Comparison of ENCODE assay signal across 18 cellular contexts in genomic region chr9:89548210-89548609, GRCh38. TPM values are rescaled to one million over a fixed set of nuclear protein-coding genes. Genes with fewer than 3 reads are reported as not detected.
DNase-seq lines count a peak whose midpoint lies in the region; FAIRE-seq and TF ChIP-seq lines count a peak whose summit lies in the region.
"Had no signal": no experiment of that assay in that cellular context is flagged by ENCODE, and none has a peak within 500 bp of the region (broad histone marks: within the 10 kb centered on the region; RNA-seq: fewer than 3 reads in every experiment).

No MANE protein-coding gene starts in this region.

- intact Hi-C loops in CD4-positive, alpha-beta memory T cell (cut with micrococcal nuclease): no loop called here

- no peaks in the 10 kb centered on the region for H3K4me1 ChIP-seq in endodermal cell (ENCODE audit: control insufficient read depth, insufficient read depth, low read length)
- H3K4me1 ChIP-seq in neutrophil (ENCODE audit: control insufficient read depth in 1 of 2, insufficient read depth in 1 of 2, low read depth in 1 of 2, low read length in 1 of 2): peaks cover 29 to 31% of the 10 kb centered on the region in 2 experiments
- peaks cover 18% of the 10 kb centered on the region for H3K4me1 ChIP-seq in CD4-positive, alpha-beta memory T cell (ENCODE audit: insufficient read depth, low read length)
- H3K4me1 ChIP-seq: HAP-1, Peyer's patch had no signal

- no peak overlapping the region for H3K4me3 Mint-ChIP-seq in activated naive CD4-positive, alpha-beta T cell treated with anti-CD3 and anti-CD28 coated beads, Interleukin-2, amount 10 ng/mL, durations not matched to agents 7 days and 5 days
- H3K4me3 Mint-ChIP-seq in endodermal cell: no peak overlapping the region
- peak overlapping the region in 2 of 8 donors; percentile 8 to 31 for H3K4me3 Mint-ChIP-seq in CD4-positive, alpha-beta memory T cell
- H3K4me3 Mint-ChIP-seq: CD8-positive, alpha-beta memory T cell had no signal

- H3K27me3 ChIP-seq in endodermal cell (ENCODE audit: control insufficient read depth, insufficient read depth, low read length, poor library complexity, severe bottlenecking): no peaks in the 10 kb centered on the region
- no peaks in the 10 kb centered on the region for H3K27me3 ChIP-seq in neutrophil
- no peaks in the 10 kb centered on the region for H3K27me3 ChIP-seq in H7 (ENCODE audit: control insufficient read depth, insufficient read depth, low read length)
- no peaks in the 10 kb centered on the region for H3K27me3 ChIP-seq in CD4-positive, alpha-beta memory T cell (ENCODE audit: insufficient read depth, low read length)
- H3K27me3 ChIP-seq: Peyer's patch, transverse colon had no signal

- TF ChIP-seq CTCF in RWPE1 (conservative IDR thresholded peaks at IDR 0.05; ENCODE audit: low read depth) (no peak), endodermal cell (conservative IDR thresholded peaks at IDR 0.05) (no peak), neutrophil (IDR thresholded peaks at IDR 0.05) (no peak)

- 90% methylated on average over 6 to 7 of the region's 7 CpGs for WGBS in endodermal cell (ENCODE audit: insufficient coverage in 1 of 2, insufficient read length in 1 of 2), 2 experiments

- H3K9me3 ChIP-seq in endodermal cell (ENCODE audit: control insufficient read depth, low read length) (peaks cover 13% of the 10 kb centered on the region), neutrophil (no peaks in the 10 kb centered on the region)
- H3K9me3 ChIP-seq in CD4-positive, alpha-beta memory T cell (ENCODE audit: control insufficient read depth in 1 of 2, low read length in 2 of 2): no peaks in the 10 kb centered on the region
- H3K9me3 ChIP-seq: HAP-1, Peyer's patch had no signal

- H3K36me3 Mint-ChIP-seq in activated naive CD4-positive, alpha-beta T cell treated with anti-CD3 and anti-CD28 coated beads, Interleukin-2, amount 10 ng/mL, durations not matched to agents 7 days and 5 days: peaks cover 13% of the 10 kb centered on the region
- no peaks in the 10 kb centered on the region for H3K36me3 Mint-ChIP-seq in endodermal cell (ENCODE audit: low read depth)
- H3K36me3 Mint-ChIP-seq in CD4-positive, alpha-beta memory T cell: peaks cover 4 to 12% of the 10 kb centered on the region in 2 donors

- H3K4me3 ChIP-seq in endodermal cell (ENCODE audit: low read length) (no peak overlapping the region), neutrophil (ENCODE audit: low read depth in 1 of 2, low read length in 1 of 2) (no peak overlapping the region), H7 (ENCODE audit: insufficient read depth, low read depth, low read length) (no peak overlapping the region)
- H3K4me3 ChIP-seq in CD4-positive, alpha-beta memory T cell (ENCODE audit: low read length in 2 of 2): no peak overlapping the region
- H3K4me3 ChIP-seq: HAP-1, mucosa of descending colon, Peyer's patch, skin epidermis, transverse colon had no signal

- peaks cover 15% of the 10 kb centered on the region for H3K9me3 Mint-ChIP-seq in activated naive CD4-positive, alpha-beta T cell treated with anti-CD3 and anti-CD28 coated beads, Interleukin-2, amount 10 ng/mL, durations not matched to agents 7 days and 5 days
- peaks cover 18% of the 10 kb centered on the region for H3K9me3 Mint-ChIP-seq in endodermal cell
- H3K9me3 Mint-ChIP-seq in CD4-positive, alpha-beta memory T cell: peaks cover 2 to 15% (median 10%) of the 10 kb centered on the region in 8 donors

- FAIRE-seq in urothelium cell line (lab: Jason Lieb, UNC): no peak

- POLR2A ChIA-PET in RWPE1 (lab: Yijun Ruan, JAX; ENCODE audit: low non-redundant PET): no interaction called here
- POLR2A ChIA-PET in CD4-positive, alpha-beta memory T cell (lab: Charles Lee; ENCODE audit: partially characterized antibody): interaction anchor here (0.7 to 4.2 kb wide), 44 partner anchors 10 to 238 kb away, joined by 3 to 46 read pairs (median 6); partner anchors contain the start of genes CKS2, SECISBP2 and SEMA4D

- peaks cover 25% of the 10 kb centered on the region for H3K27me3 Mint-ChIP-seq in activated naive CD4-positive, alpha-beta T cell treated with anti-CD3 and anti-CD28 coated beads, Interleukin-2, amount 10 ng/mL, durations not matched to agents 7 days and 5 days
- H3K27me3 Mint-ChIP-seq in endodermal cell (ENCODE audit: insufficient read depth): peaks cover 1% of the 10 kb centered on the region
- H3K27me3 Mint-ChIP-seq in CD4-positive, alpha-beta memory T cell: no peaks in the 10 kb centered on the region
- H3K27me3 Mint-ChIP-seq: CD8-positive, alpha-beta memory T cell had no signal

- H3K27ac ChIP-seq in RWPE1: peak overlapping the region; percentile 76
- no peak overlapping the region for H3K27ac ChIP-seq in endodermal cell (ENCODE audit: low read depth, low read length)
- H3K27ac ChIP-seq in neutrophil: peak overlapping the region; percentile 42
- no peak overlapping the region for H3K27ac ChIP-seq in CD4-positive, alpha-beta memory T cell (ENCODE audit: low read depth, low read length)
- H3K27ac ChIP-seq: Peyer's patch, transverse colon had no signal

- H3K36me3 ChIP-seq in endodermal cell (ENCODE audit: control insufficient read depth, insufficient read depth, low read length): no peaks in the 10 kb centered on the region
- H3K36me3 ChIP-seq in neutrophil: no peaks in the 10 kb centered on the region
- H3K36me3 ChIP-seq in H7 (replicated peaks; ENCODE audit: control insufficient read depth, insufficient read depth, low read length): no peaks in the 10 kb centered on the region
- no peaks in the 10 kb centered on the region for H3K36me3 ChIP-seq in CD4-positive, alpha-beta memory T cell (ENCODE audit: insufficient read depth, low read length)
- H3K36me3 ChIP-seq: HAP-1, Peyer's patch, transverse colon had no signal

- H3K27ac Mint-ChIP-seq in activated naive CD4-positive, alpha-beta T cell treated with anti-CD3 and anti-CD28 coated beads, Interleukin-2, amount 10 ng/mL, durations not matched to agents 7 days and 5 days: peak overlapping the region; percentile 54
- H3K27ac Mint-ChIP-seq in endodermal cell: no peak overlapping the region
- H3K27ac Mint-ChIP-seq in CD4-positive, alpha-beta memory T cell: peak overlapping the region in 3 of 7 donors; percentile 37 to 66 (median 53)

- H3K4me1 Mint-ChIP-seq in activated naive CD4-positive, alpha-beta T cell treated with anti-CD3 and anti-CD28 coated beads, Interleukin-2, amount 10 ng/mL, durations not matched to agents 7 days and 5 days: peaks cover 25% of the 10 kb centered on the region
- peaks cover 8% of the 10 kb centered on the region for H3K4me1 Mint-ChIP-seq in endodermal cell
- H3K4me1 Mint-ChIP-seq in CD4-positive, alpha-beta memory T cell: peaks cover 11 to 22% (median 16%) of the 10 kb centered on the region in 4 donors

- no peak overlapping the region for H3K9ac ChIP-seq in endodermal cell (ENCODE audit: extremely low read depth, low read length, poor library complexity, severe bottlenecking)

- DNase-seq in activated naive CD4-positive, alpha-beta T cell treated with anti-CD3 and anti-CD28 coated beads, Interleukin-2, amount 10 ng/mL, durations not matched to agents 7 days and 5 days: no peak
- no peak for DNase-seq in activated naive CD4-positive, alpha-beta T cell (lab: John Stamatoyannopoulos, UW)
- DNase-seq in RWPE1 (ENCODE audit: low spot score) (peak; percentile 46), endodermal cell (peak; percentile 17), urothelium cell line (ENCODE audit: low spot score) (no peak), H7 (no peak)
- no peak for DNase-seq in CD4-positive, alpha-beta memory T cell
- DNase-seq: activated CD4-positive, CD25-positive, alpha-beta regulatory T cell treated with anti-CD3 and anti-CD28 coated beads, Interleukin-2, amount 50 U/mL, for 72 hours; CD8-positive, alpha-beta memory T cell; cortex of kidney; mucosa of descending colon; NCI-H1092; Peyer's patch; stimulated activated CD4-positive, alpha-beta T cell treated with anti-CD3 and anti-CD28 coated beads, Interleukin-2, amount 100 ng/mL, for 24 hours; transverse colon had no signal

- CTCF ChIA-PET in activated naive CD4-positive, alpha-beta T cell treated with anti-CD3 and anti-CD28 coated beads, Interleukin-2, amount 10 ng/mL, durations not matched to agents 7 days and 5 days (lab: Charles Lee): interaction anchor here (0.7 to 4.5 kb wide), 49 partner anchors 9 to 364 kb away, joined by 3 to 70 read pairs (median 5); no protein-coding TSS in a partner anchor
- CTCF ChIA-PET in RWPE1 (lab: Yijun Ruan, JAX): interaction anchor here (0.6 to 2.6 kb wide), 32 partner anchors 9 to 593 kb away, joined by 3 to 18 read pairs (median 4); no protein-coding TSS in a partner anchor
- CTCF ChIA-PET in CD4-positive, alpha-beta memory T cell (lab: Charles Lee; ENCODE audit: partially characterized antibody): interaction anchor here (0.6 to 5.4 kb wide), 56 partner anchors 11 to 251 kb away, joined by 3 to 166 read pairs (median 10); partner anchors contain the start of genes SECISBP2 and SEMA4D

RNA-seq across cellular contexts. Expression of gene SEMA4D, which starts 50.3 kb away (rescaled TPM):
- 10 to 100 TPM; 42.8 to 51.0 TPM for total RNA-seq in endodermal cell
- polyA plus RNA-seq in endodermal cell (2013, experiment 1 of 2): 19.7 TPM
- 18.5 TPM for polyA plus RNA-seq in endodermal cell (2013, experiment 2 of 2)
- total RNA-seq in H7 (2014; rRNA removed; shearing (Covaris generic)): 17.0 and 23.6 TPM in 2 replicates
- total RNA-seq in CD4-positive, alpha-beta memory T cell: 100 to 1,000 TPM; 393 to 410 TPM
- polyA plus RNA-seq in CD4-positive, alpha-beta memory T cell: 100 to 1,000 TPM in 1 of 2 donors, 10 to 100 TPM in 1; 49.5 to 166 TPM

RNA-seq across cellular contexts. Expression of gene GADD45G, which starts 56.6 kb away (rescaled TPM):
- 1 to 10 TPM; 5.1 to 9.6 TPM for total RNA-seq in endodermal cell
- 66.1 TPM for polyA plus RNA-seq in endodermal cell (2013, experiment 1 of 2)
- 58.2 TPM for polyA plus RNA-seq in endodermal cell (2013, experiment 2 of 2)
- total RNA-seq in H7 (2014; rRNA removed; shearing (Covaris generic)): 3.7 and 7.5 TPM in 2 replicates
- total RNA-seq in CD4-positive, alpha-beta memory T cell: 1 to 10 TPM; 2.4 to 2.9 TPM
- polyA plus RNA-seq in CD4-positive, alpha-beta memory T cell: under 1 TPM in 1 of 2 donors, not detected in 1; 0.96 TPM

Comparison
In these comparisons a context has a peak if more than half of its experiments do, and no peak if none do; other contexts are left out.
1. DNase-seq: peak in RWPE1 (single experiment) and endodermal cell (single experiment); none in activated naive CD4-positive, alpha-beta T cell treated with anti-CD3 and anti-CD28 coated beads, Interleukin-2, amount 10 ng/mL, durations not matched to agents 7 days and 5 days (single experiment), activated naive CD4-positive, alpha-beta T cell (0 of 4), urothelium cell line (single experiment), H7 (single experiment) and CD4-positive, alpha-beta memory T cell (0 of 5).
2. H3K27ac ChIP-seq: peak in RWPE1 (single experiment) and neutrophil (single experiment); none in endodermal cell (single experiment) and CD4-positive, alpha-beta memory T cell (single experiment).
3. RNA of gene SEMA4D, which starts 50.3 kb away (total RNA-seq): 393 to 410 TPM in CD4-positive, alpha-beta memory T cell; 42.8 to 51.0 TPM in endodermal cell and 17.0 to 23.6 TPM in H7; every median in the first group is over 4 times any median in the second.